26 cellular contexts compared by ENCODE assay signal in genomic region chr6:15096894-15097837, GRCh38.
DNase-seq lines count a peak whose midpoint lies in the region; ATAC-seq and TF ChIP-seq lines count a peak whose summit lies in the region.
"Had no signal": no experiment of that assay in that cellular context is flagged by ENCODE, and none has a peak within 500 bp of the region (broad histone marks: within the 10 kb centered on the region; RNA-seq: fewer than 3 reads in every experiment).

No MANE protein-coding gene starts in this region.

- peaks cover 1% of the 10 kb centered on the region for H3K27me3 Mint-ChIP-seq in activated CD4-positive, alpha-beta memory T cell treated with anti-CD3 and anti-CD28 coated beads for 36 hours
- H3K27me3 Mint-ChIP-seq: stimulated activated naive B cell treated with anti-CD40 and anti-IgM and Interleukin-4, amounts not matched to agents 10 μg/mL and 1 μg/mL and 100 μg/mL, for 72 hours had no signal

- H3K36me3 Mint-ChIP-seq in activated CD4-positive, alpha-beta memory T cell treated with anti-CD3 and anti-CD28 coated beads for 36 hours: no peaks in the 10 kb centered on the region
- H3K36me3 Mint-ChIP-seq: stimulated activated naive B cell treated with anti-CD40 and anti-IgM and Interleukin-4, amounts not matched to agents 10 μg/mL and 1 μg/mL and 100 μg/mL, for 72 hours had no signal

- ATAC-seq in HG02571 (IDR thresholded peaks at IDR 0.05; ENCODE audit: unreplicated experiment) (no peak), GM18873 (IDR thresholded peaks at IDR 0.05; ENCODE audit: low FRiP score, unreplicated experiment) (no peak), SK-N-SH treated with all-trans-retinoic acid at 6 μM for 48 hours (no peak), GM21526 (IDR thresholded peaks at IDR 0.05; ENCODE audit: low FRiP score, unreplicated experiment) (no peak)
- ATAC-seq: body of pancreas; gastroesophageal sphincter; Panc1; stimulated activated naive B cell treated with anti-CD40 and anti-IgM and Interleukin-4, amounts not matched to agents 10 μg/mL and 1 μg/mL and 100 μg/mL, for 72 hours had no signal

- POLR2A ChIA-PET in activated CD4-positive, alpha-beta memory T cell treated with anti-CD3 and anti-CD28 coated beads for 36 hours (lab: Charles Lee): no interaction called here

- intact Hi-C loops in activated CD4-positive, alpha-beta memory T cell treated with anti-CD3 and anti-CD28 coated beads for 36 hours (cut with micrococcal nuclease): no loop called here

- no peak overlapping the region for H3K4me3 Mint-ChIP-seq in activated CD4-positive, alpha-beta memory T cell treated with anti-CD3 and anti-CD28 coated beads for 36 hours
- H3K4me3 Mint-ChIP-seq: nephron progenitor cell; stimulated activated naive B cell treated with anti-CD40 and anti-IgM and Interleukin-4, amounts not matched to agents 10 μg/mL and 1 μg/mL and 100 μg/mL, for 72 hours had no signal

- peaks cover 6% of the 10 kb centered on the region for H3K4me1 Mint-ChIP-seq in activated CD4-positive, alpha-beta memory T cell treated with anti-CD3 and anti-CD28 coated beads for 36 hours (ENCODE audit: low read depth)

- no peaks in the 10 kb centered on the region for H3K9me3 Mint-ChIP-seq in activated CD4-positive, alpha-beta memory T cell treated with anti-CD3 and anti-CD28 coated beads for 36 hours
- H3K9me3 Mint-ChIP-seq: stimulated activated naive B cell treated with anti-CD40 and anti-IgM and Interleukin-4, amounts not matched to agents 10 μg/mL and 1 μg/mL and 100 μg/mL, for 72 hours had no signal

- DNase-seq in CMK (ENCODE audit: low read depth) (peak; percentile 60), LHCN-M2 (ENCODE audit: low read depth) (peak; percentile 8), fibroblast of pulmonary artery (ENCODE audit: low read depth) (peak; percentile 11)
- peak; percentile 36 for DNase-seq in activated CD4-positive, alpha-beta memory T cell treated with anti-CD3 and anti-CD28 coated beads for 36 hours
- DNase-seq: activated CD4-positive, alpha-beta T cell treated with anti-CD3 and anti-CD28 coated beads for 4 hours; activated effector memory CD4-positive, alpha-beta T cell treated with anti-CD3 and anti-CD28 coated beads, Interleukin-2, amount 50 U/mL, for 16 hours; body of pancreas; effector CD8-positive, alpha-beta T cell; hypothalamus; NCI-H1417 treated with DMSO at 0.1 percent for 48 hours; NCI-H2107; NCI-H510A treated with DMSO at 0.1 percent for 48 hours; nephron progenitor cell; NK-92 treated with Interleukin-12 subunit alpha and Interleukin-12 subunit beta, amount 100 ng/mL, for 24 hours; ovary; retina; stimulated activated naive B cell treated with anti-CD40 and anti-IgM and Interleukin-4, amounts not matched to agents 10 μg/mL and 1 μg/mL and 100 μg/mL, for 72 hours; thyroid gland had no signal

- TF ChIP-seq CTCF in fibroblast of pulmonary artery (IDR thresholded peaks at IDR 0.05; ENCODE audit: low read length, missing control alignments): no peak

- H3K4me3 ChIP-seq in fibroblast of pulmonary artery (replicated peaks; ENCODE audit: low read depth, low read length): no peak overlapping the region
- H3K4me3 ChIP-seq: body of pancreas, esophagus muscularis mucosa, gastroesophageal sphincter, ovary, smooth muscle cell, thyroid gland had no signal

- CTCF ChIA-PET in activated CD4-positive, alpha-beta memory T cell treated with anti-CD3 and anti-CD28 coated beads for 36 hours (lab: Charles Lee): no interaction called here

- no peak overlapping the region for H3K27ac Mint-ChIP-seq in activated CD4-positive, alpha-beta memory T cell treated with anti-CD3 and anti-CD28 coated beads for 36 hours
- H3K27ac Mint-ChIP-seq: nephron progenitor cell; stimulated activated naive B cell treated with anti-CD40 and anti-IgM and Interleukin-4, amounts not matched to agents 10 μg/mL and 1 μg/mL and 100 μg/mL, for 72 hours had no signal

TF ChIP-seq in SK-N-SH treated with all-trans-retinoic acid at 6 μM for 48 hours, 23 proteins besides CTCF, POLR2A, EP300 and RAD21:
- TF ChIP-seq TOX (CRISPR knock-in tag; IDR thresholded peaks at IDR 0.05; ENCODE audit: borderline replicate concordance): no peak
- no peak for TF ChIP-seq CREB5 (CRISPR knock-in tag; IDR thresholded peaks at IDR 0.05; ENCODE audit: low read depth)
- TF ChIP-seq OSR1 (CRISPR knock-in tag; IDR thresholded peaks at IDR 0.05): no peak
- no peak for TF ChIP-seq ZNF8 (CRISPR knock-in tag; IDR thresholded peaks at IDR 0.05)
- TF ChIP-seq ZNF70 (CRISPR knock-in tag; IDR thresholded peaks at IDR 0.05): no peak
- TF ChIP-seq SNAI2 (CRISPR knock-in tag; IDR thresholded peaks at IDR 0.05): no peak
- TF ChIP-seq ESRRG (CRISPR knock-in tag; IDR thresholded peaks at IDR 0.05): no peak
- no peak for TF ChIP-seq TCF4 (CRISPR knock-in tag; IDR thresholded peaks at IDR 0.05; ENCODE audit: borderline replicate concordance)
- TF ChIP-seq CSDC2 (CRISPR knock-in tag; IDR thresholded peaks at IDR 0.05): no peak
- no peak for TF ChIP-seq ISL1 (CRISPR knock-in tag; IDR thresholded peaks at IDR 0.05)
- TF ChIP-seq ARNTL (CRISPR knock-in tag; IDR thresholded peaks at IDR 0.05; ENCODE audit: borderline replicate concordance, low read depth): no peak
- TF ChIP-seq CSRNP3 (CRISPR knock-in tag; IDR thresholded peaks at IDR 0.05): no peak
- TF ChIP-seq ZNF565 (CRISPR knock-in tag; conservative IDR thresholded peaks at IDR 0.05; ENCODE audit: low read depth): no peak
- TF ChIP-seq GLIS3 (CRISPR knock-in tag; IDR thresholded peaks at IDR 0.05): no peak
- no peak for TF ChIP-seq ZFP30 (CRISPR knock-in tag; IDR thresholded peaks at IDR 0.05)
- TF ChIP-seq BACH2 (CRISPR knock-in tag; IDR thresholded peaks at IDR 0.05; ENCODE audit: borderline replicate concordance): no peak
- no peak for TF ChIP-seq POU6F1 (CRISPR knock-in tag; IDR thresholded peaks at IDR 0.05; ENCODE audit: borderline replicate concordance, low read depth)
- TF ChIP-seq RARB (CRISPR knock-in tag; IDR thresholded peaks at IDR 0.05): no peak
- no peak for TF ChIP-seq PPARA (CRISPR knock-in tag; IDR thresholded peaks at IDR 0.05; ENCODE audit: borderline replicate concordance)

Comparison
In these comparisons a context has a peak if more than half of its experiments do, and no peak if none do; other contexts are left out.
1. DNase-seq: peak in every context shown above with its lines; median percentile 60 in CMK; 36 in activated CD4-positive, alpha-beta memory T cell treated with anti-CD3 and anti-CD28 coated beads for 36 hours; 11 in fibroblast of pulmonary artery; 8 in LHCN-M2.